8 cellular contexts compared by ENCODE assay signal in the genomic region with DNA sequence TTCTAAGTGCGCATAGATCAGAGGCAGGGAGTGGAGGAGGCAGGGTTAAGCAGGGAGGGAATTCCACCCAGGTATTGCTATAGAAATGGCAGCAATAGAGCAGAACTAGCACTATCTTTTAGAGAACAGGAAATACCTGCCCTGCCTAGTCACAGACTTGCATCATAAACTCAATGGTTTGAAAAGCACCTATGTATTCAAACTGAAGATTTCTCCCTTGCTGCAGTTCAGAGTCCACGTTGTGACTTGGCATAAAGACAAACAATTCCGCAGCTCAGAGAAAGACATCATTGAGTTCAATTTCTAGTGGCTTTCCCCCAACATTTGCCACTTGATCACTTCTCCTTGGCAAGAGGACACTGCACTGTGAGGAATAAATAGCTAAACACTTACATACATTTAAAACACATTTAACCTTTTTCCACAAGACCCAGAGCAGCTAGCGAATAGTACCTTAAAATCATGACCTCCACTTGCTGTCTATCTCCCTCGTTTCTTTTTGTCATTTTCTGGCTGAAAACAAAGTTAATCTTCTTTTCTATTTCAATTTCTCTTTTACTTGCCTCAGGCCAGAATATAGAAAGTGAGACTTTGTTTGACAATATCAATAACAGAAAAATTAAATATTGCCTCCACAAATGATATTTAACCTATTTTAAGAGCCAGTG. TPM values are rescaled to one million over a fixed set of nuclear protein-coding genes. Genes with fewer than 3 reads are reported as not detected.
DNase-seq lines count a peak whose midpoint lies in the region; ATAC-seq and TF ChIP-seq lines count a peak whose summit lies in the region.

No MANE protein-coding gene starts in this region.

- no peaks in the 10 kb centered on the region for H3K27me3 Mint-ChIP-seq in natural killer cell treated with Interleukin-12 subunit alpha and Interleukin-12 subunit beta and Interleukin-15 and Interleukin-18, amount 100 ng/mL, for 72 hours

- no peaks in the 10 kb centered on the region for H3K79me2 ChIP-seq in OCI-LY1 (ENCODE audit: insufficient read depth, low read length)

- H3K4me2 ChIP-seq in OCI-LY1 (ENCODE audit: low read length): no peak overlapping the region; the same call in 1 of the 2 replicates

- no peak for TF ChIP-seq CTCF in OCI-LY1 (IDR thresholded peaks at IDR 0.05; ENCODE audit: low read length)

- no peak overlapping the region for H3K9ac ChIP-seq in OCI-LY1 (ENCODE audit: low read length)

- H3K9me2 ChIP-seq in OCI-LY1 (ENCODE audit: low read depth, low read length): no peaks in the 10 kb centered on the region

- no peaks in the 10 kb centered on the region for H3K9me3 ChIP-seq in OCI-LY1 (ENCODE audit: low read length)

- H3K9me3 Mint-ChIP-seq in natural killer cell treated with Interleukin-12 subunit alpha and Interleukin-12 subunit beta and Interleukin-15 and Interleukin-18, amount 100 ng/mL, for 72 hours: peaks cover 7% of the 10 kb centered on the region

- H3K27me3 ChIP-seq in OCI-LY1 (ENCODE audit: insufficient read depth, low read length): no peaks in the 10 kb centered on the region

- H3K36me3 Mint-ChIP-seq in natural killer cell treated with Interleukin-12 subunit alpha and Interleukin-12 subunit beta and Interleukin-15 and Interleukin-18, amount 100 ng/mL, for 72 hours: no peaks in the 10 kb centered on the region

- H4K20me1 ChIP-seq in OCI-LY1 (ENCODE audit: insufficient read depth, low read length): no peaks in the 10 kb centered on the region

- peaks cover 12% of the 10 kb centered on the region for H3K4me1 ChIP-seq in OCI-LY1 (ENCODE audit: insufficient read depth, low read length, severe bottlenecking)

- DNase-seq in left lobe of liver (ENCODE audit: low spot score): no peak
- DNase-seq in NCI-H2171 treated with DMSO at 0.1 percent for 48 hours (lab: John Stamatoyannopoulos, UW): no peak
- no peak for DNase-seq in stimulated activated CD4-positive, alpha-beta T cell treated with anti-CD3 and anti-CD28 coated beads, Interleukin-4, amount 100 ng/mL, for 1 hour
- DNase-seq in T-helper 9 cell: no peak
- no peak for DNase-seq in natural killer cell treated with Interleukin-12 subunit alpha and Interleukin-12 subunit beta and Interleukin-15 and Interleukin-18, amount 100 ng/mL, for 72 hours (ENCODE audit: low spot score)

- H3K4me3 Mint-ChIP-seq in natural killer cell treated with Interleukin-12 subunit alpha and Interleukin-12 subunit beta and Interleukin-15 and Interleukin-18, amount 100 ng/mL, for 72 hours: no peak overlapping the region

- H3K27ac Mint-ChIP-seq in natural killer cell treated with Interleukin-12 subunit alpha and Interleukin-12 subunit beta and Interleukin-15 and Interleukin-18, amount 100 ng/mL, for 72 hours: no peak overlapping the region

- no peaks in the 10 kb centered on the region for H3K36me3 ChIP-seq in OCI-LY1 (ENCODE audit: insufficient read depth, low read length)

- H2AFZ ChIP-seq in OCI-LY1 (ENCODE audit: low read length): no peak overlapping the region

- H3K4me1 Mint-ChIP-seq in natural killer cell treated with Interleukin-12 subunit alpha and Interleukin-12 subunit beta and Interleukin-15 and Interleukin-18, amount 100 ng/mL, for 72 hours (ENCODE audit: low read depth in 2 of 2): no peaks in the 10 kb centered on the region

- H3K27ac ChIP-seq in OCI-LY1 (ENCODE audit: low read depth, low read length, poor library complexity, severe bottlenecking): peak overlapping the region; percentile 28

- H3K4me3 ChIP-seq in OCI-LY1 (ENCODE audit: low read depth, low read length, poor library complexity, severe bottlenecking): no peak overlapping the region

- ATAC-seq in GM18858 (IDR thresholded peaks at IDR 0.05; ENCODE audit: unreplicated experiment): peak; percentile 50
- peak; percentile 67 for ATAC-seq in HG02852 (IDR thresholded peaks at IDR 0.05; ENCODE audit: unreplicated experiment)
- peak; percentile 73 for ATAC-seq in left lobe of liver
- no peak for ATAC-seq in natural killer cell treated with Interleukin-12 subunit alpha and Interleukin-12 subunit beta and Interleukin-15 and Interleukin-18, amount 100 ng/mL, for 72 hours

- H3F3A ChIP-seq in OCI-LY1 (ENCODE audit: insufficient read depth, low read length): no peaks in the 10 kb centered on the region

RNA-seq across cellular contexts. Expression of gene SLC7A11, which starts 42.4 kb away (rescaled TPM):
- 0.13 TPM for total RNA-seq in left lobe of liver
- 1 to 10 TPM; 7.6 to 9.1 TPM for total RNA-seq in natural killer cell treated with Interleukin-12 subunit alpha and Interleukin-12 subunit beta and Interleukin-15 and Interleukin-18, amount 100 ng/mL, for 72 hours

Comparison
In these comparisons a context has a peak if more than half of its experiments do, and no peak if none do; other contexts are left out.
1. ATAC-seq: peak in GM18858 (single experiment), HG02852 (single experiment) and left lobe of liver (single experiment); none in natural killer cell treated with Interleukin-12 subunit alpha and Interleukin-12 subunit beta and Interleukin-15 and Interleukin-18, amount 100 ng/mL, for 72 hours (0 of 2).